Comparison of ENCODE assay signal across 20 cellular contexts in the genomic region with DNA sequence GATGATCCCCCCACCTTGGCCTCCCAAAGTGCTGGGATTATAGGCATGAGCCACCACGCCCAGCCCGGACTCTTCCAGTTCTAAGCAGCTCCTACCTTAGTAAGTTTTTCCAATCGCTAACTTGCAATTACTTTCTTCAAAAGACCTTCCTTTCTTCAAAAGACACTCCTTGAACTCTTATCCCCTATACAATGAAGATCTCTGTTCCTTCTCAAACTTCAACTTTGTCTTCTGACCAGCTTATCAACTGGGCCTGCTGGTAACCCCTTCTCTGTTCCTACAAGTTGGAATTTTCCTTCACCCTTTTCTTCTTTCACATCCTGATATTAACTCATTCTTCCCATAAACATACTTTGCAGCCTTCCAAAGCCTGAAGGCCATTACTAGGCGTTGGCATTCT. TPM values are rescaled to one million over a fixed set of nuclear protein-coding genes. Genes with fewer than 3 reads are reported as not detected.
DNase-seq lines count a peak whose midpoint lies in the region; ATAC-seq, FAIRE-seq and TF ChIP-seq lines count a peak whose summit lies in the region.
"Had no signal": no experiment of that assay in that cellular context is flagged by ENCODE, and none has a peak within 500 bp of the region (broad histone marks: within the 10 kb centered on the region; RNA-seq: fewer than 3 reads in every experiment).

No MANE protein-coding gene starts in this region.

- H3K4me1 ChIP-seq in K562 (replicated peaks in 1 of 2; ENCODE audit: control insufficient read depth in 2 of 2, insufficient read depth in 2 of 2, low read length in 2 of 2) (peaks cover 10% of the 10 kb centered on the region in 2 experiments; a peak in 4 of 5 replicates), Peyer's patch (no peaks in the 10 kb centered on the region)

- ATAC-seq in K562 (peak; percentile 70), HG02678 (IDR thresholded peaks at IDR 0.05; ENCODE audit: unreplicated experiment) (no peak)
- ATAC-seq: GM12878, GM23338, HCT116 had no signal

- peak overlapping the region; percentile 22; the same call in 1 of the 2 replicates for H3K27ac Mint-ChIP-seq in HFFc6
- H3K27ac Mint-ChIP-seq in nephron, result peak overlapping the region in 2 of 3 experiments; percentile 24 to 28
- H3K27ac Mint-ChIP-seq: CD4-positive, alpha-beta memory T cell; GM23338; H9 had no signal

- peak overlapping the region; percentile 55 for H3K4me2 ChIP-seq in K562 (ENCODE audit: insufficient read depth, low read length)
- H3K4me2 ChIP-seq: GM23338 had no signal

- TF ChIP-seq EP300 in K562 (IDR thresholded peaks at IDR 0.05; ENCODE audit: low read length), result no peak

- H3K9me3 Mint-ChIP-seq in HFFc6, result peaks cover 7% of the 10 kb centered on the region; the same call in 1 of the 2 replicates
- H3K9me3 Mint-ChIP-seq in nephron, result no peaks in the 10 kb centered on the region
- H3K9me3 Mint-ChIP-seq: CD4-positive, alpha-beta memory T cell; GM23338; H9 had no signal

- intact Hi-C loops in K562 (cut with micrococcal nuclease), result loop anchor here (10.0 kb wide), 1 partner anchor 62 kb away; no protein-coding TSS in a partner anchor

- POLR2A ChIA-PET in K562 (lab: Yijun Ruan, JAX), result interaction anchor here (0.6 to 2.0 kb wide), 4 partner anchors 9 to 36 kb away, joined by 3 to 8 read pairs (median 6); no protein-coding TSS in a partner anchor

- H3K9ac ChIP-seq in K562 (ENCODE audit: insufficient read depth in 1 of 2, low read depth in 2 of 2, low read length in 2 of 2), result peak overlapping the region; percentile 37 to 46; a peak in 2 of 4 replicates

- peak overlapping the region; percentile 58; the same call in 1 of the 2 replicates for H2AFZ ChIP-seq in K562 (ENCODE audit: low read depth, low read length)
- H2AFZ ChIP-seq: GM23338 had no signal

- H3K9me3 ChIP-seq in K562 (replicated peaks; ENCODE audit: control insufficient read depth, insufficient read depth, low read depth, low read length), result no peaks in the 10 kb centered on the region
- H3K9me3 ChIP-seq in Peyer's patch, result no peaks in the 10 kb centered on the region
- H3K9me3 ChIP-seq: Caco-2 had no signal

- no peaks in the 10 kb centered on the region for H3K9me1 ChIP-seq in K562 (ENCODE audit: control insufficient read depth, insufficient read depth, low read length)

- CTCF ChIA-PET in K562 (lab: Yijun Ruan, JAX; ENCODE audit: low intra/inter-chr PET ratio), result no interaction called here

- no peak for TF ChIP-seq RAD21 in K562 (CRISPR knock-in tag; conservative IDR thresholded peaks at IDR 0.05 in 1 of 2, IDR thresholded peaks at IDR 0.05 in 1 of 2)

- H3K27me3 Mint-ChIP-seq in HFFc6 (ENCODE audit: insufficient read depth) (peaks cover 1% of the 10 kb centered on the region; the same call in 1 of the 2 replicates), nephron (ENCODE audit: low read depth) (no peaks in the 10 kb centered on the region)

- H3K27me3 ChIP-seq in K562 (ENCODE audit: control insufficient read depth in 2 of 2, insufficient read depth in 2 of 2, low read length in 2 of 2), result no peaks in the 10 kb centered on the region
- H3K27me3 ChIP-seq in Peyer's patch, result no peaks in the 10 kb centered on the region

- in situ Hi-C loops in K562 (cut with MboI), result no loop called here

- TF ChIP-seq CTCF in HFFc6 (IDR thresholded peaks at IDR 0.05) (no peak), K562 (IDR thresholded peaks at IDR 0.05 in 2 of 3, conservative IDR thresholded peaks at IDR 0.05 in 1 of 3; ENCODE audit: insufficient read depth in 2 of 3, low read depth in 1 of 3, low read length in 3 of 3) (no peak), nephron (IDR thresholded peaks at IDR 0.05; ENCODE audit: unreplicated experiment in 3 of 3) (no peak), Peyer's patch (IDR thresholded peaks at IDR 0.05) (no peak)

- FAIRE-seq in K562 (lab: Jason Lieb, UNC), result no peak
- FAIRE-seq: D721Med, GM12878 had no signal

- H3K4me1 Mint-ChIP-seq in HFFc6 (ENCODE audit: low read depth) (peaks cover 54% of the 10 kb centered on the region), nephron (peaks cover 57% of the 10 kb centered on the region)
- H3K4me1 Mint-ChIP-seq: CD4-positive, alpha-beta memory T cell had no signal

- H3K4me3 Mint-ChIP-seq in HFFc6 (no peak overlapping the region), nephron (no peak overlapping the region)
- H3K4me3 Mint-ChIP-seq: CD4-positive, alpha-beta memory T cell; GM23338; H9 had no signal

- TF ChIP-seq POLR2A in K562 (conservative IDR thresholded peaks at IDR 0.05), result no peak
- no peak for TF ChIP-seq POLR2A in Peyer's patch (IDR thresholded peaks at IDR 0.05)

- 8% methylated on average over 4 of the region's 4 CpGs for WGBS in K562 (ENCODE audit: insufficient coverage, low coverage, missing lambda C conversion rate)

- no peak overlapping the region for H3K4me3 ChIP-seq in K562
- H3K4me3 ChIP-seq in Peyer's patch, result no peak overlapping the region
- H3K4me3 ChIP-seq: GM12878, GM23338 had no signal

- H3K36me3 ChIP-seq in K562 (ENCODE audit: control insufficient read depth, insufficient read depth, low read length), result no peaks in the 10 kb centered on the region
- no peaks in the 10 kb centered on the region for H3K36me3 ChIP-seq in Peyer's patch

- H3K79me2 ChIP-seq in K562 (ENCODE audit: control insufficient read depth, insufficient read depth, low read length), result peaks cover 44% of the 10 kb centered on the region

- H3K36me3 Mint-ChIP-seq in HFFc6 (ENCODE audit: low read depth) (peaks cover 23% of the 10 kb centered on the region), nephron (ENCODE audit: low read depth) (peaks cover 13% of the 10 kb centered on the region)

- peak; percentile 69 for DNase-seq in COLO829 (ENCODE audit: low spot score)
- no peak for DNase-seq in HFFc6
- DNase-seq in K562 (ENCODE audit: extremely low read depth in 1 of 4, low spot score in 3 of 4), result peak in 2 of 4 experiments; percentile 8 to 23
- DNase-seq in Peyer's patch, result no peak
- DNase-seq in activated naive CD4-positive, alpha-beta T cell (lab: John Stamatoyannopoulos, UW), result no peak
- DNase-seq: 8988T; C1 segment of cervical spinal cord; Caco-2; CD4-positive, alpha-beta memory T cell; DMS 273 treated with DMSO at 0.1 percent for 48 hours; DMS79; EL; GDM1; H9 had no signal

- no TSS peak for BruUV-seq in K562 (replicated peaks; lab: Mats Ljungman, UMichigan)

- H4K20me1 ChIP-seq in K562 (replicated peaks; ENCODE audit: control insufficient read depth, insufficient read depth, low read length), result no peaks in the 10 kb centered on the region

- H3K27ac ChIP-seq in K562 (ENCODE audit: extremely low read depth, low read depth, low read length) (peak overlapping the region; percentile 63), Peyer's patch (no peak overlapping the region)

TF ChIP-seq in K562, 482 proteins besides CTCF, POLR2A, EP300 and RAD21 (continues in another document):
- no peak for TF ChIP-seq SMARCE1 (IDR thresholded peaks at IDR 0.05)
- TF ChIP-seq SMARCA5 (IDR thresholded peaks at IDR 0.05), result no peak
- TF ChIP-seq NR2C1 (IDR thresholded peaks at IDR 0.05), result no peak
- no peak for TF ChIP-seq NR2C1 (tag; IDR thresholded peaks at IDR 0.05)
- TF ChIP-seq PRDM10 (IDR thresholded peaks at IDR 0.05; ENCODE audit: partially characterized antibody), result peak; percentile 87

RNA-seq across cellular contexts. Expression of gene RBFOX2, which starts 25.8 kb away (rescaled TPM):
- total RNA-seq in HFFc6 (2021; fragmentation: NEBNext Ultra II Directional; extraction: Animal tissue kit (Norgen Biotek cat#: 25700)), result 100 to 1,000 TPM; 139 to 165 (median 155) TPM
- 27.6 and 35.3 TPM in 2 replicates for total RNA-seq in K562 (2011; cell fraction: chromatin; rRNA removed; ENCODE audit: low replicate concordance)
- 13.7 and 15.8 TPM in 2 replicates for total RNA-seq in K562 (2011; cell fraction: nucleolus; rRNA removed)
- total RNA-seq in K562 (2011; cell fraction: nucleoplasm; rRNA removed), result 26.1 and 42.0 TPM in 2 replicates
- total RNA-seq in K562 (2014; rRNA removed) (17.5 and 19.1 TPM in 2 replicates), K562 (2014; rRNA removed; fragmentation: Illumina TruSeq; extraction: Trizol) (13.4 and 14.3 TPM in 2 replicates), K562 (2015; rRNA removed; fragmentation: Illumina TruSeq; extraction: Trizol) (13.6 and 13.9 TPM in 2 replicates), K562 (2021) (19.5 and 20.8 TPM in 2 replicates), Peyer's patch (10 to 100 TPM; 39.4 to 80.0 (median 52.9) TPM)
- polyA plus RNA-seq in K562 (2011; rRNA removed) (24.8 and 26.2 TPM in 2 replicates), K562 (2014; fragmentation: Illumina TruSeq; extraction: Trizol) (18.3 and 19.9 TPM in 2 replicates), K562 (2014; fragmentation: Nextera tagmentation; extraction: Ambion mirVana) (1 to 10 TPM; 5.8 to 8.0 TPM), K562 (2014; rRNA removed) (13.9 and 14.2 TPM in 2 replicates)
- 28.2 and 34.2 TPM in 2 replicates for polyA plus RNA-seq in K562 (2011; cell fraction: cytosol; rRNA removed)
- polyA plus RNA-seq in K562 (2011; cell fraction: nucleus; rRNA removed), result 38.7 and 42.9 TPM in 2 replicates
- 15.4 and 16.5 TPM in 2 replicates for polyA plus RNA-seq in K562 (2012)
- 41.5 and 46.9 TPM in 2 replicates for polyA minus RNA-seq in K562 (2011; rRNA and poly(A)+ RNA removed)
- 8.9 and 17.0 TPM in 2 replicates for polyA minus RNA-seq in K562 (2011; cell fraction: cytosol; rRNA and poly(A)+ RNA removed)
- 24.9 and 34.4 TPM in 2 replicates for polyA minus RNA-seq in K562 (2011; cell fraction: nucleus; rRNA and poly(A)+ RNA removed)
